Comparison of ENCODE assay signal across 2 cellular contexts in genomic region chr4:75696551-75696950, GRCh38.
TF ChIP-seq lines count a peak whose summit lies in the region.

No MANE protein-coding gene starts in this region.

TF ChIP-seq in GM23338, 12 proteins besides CTCF, POLR2A, EP300 and RAD21 (continued from another document):
- TF ChIP-seq, protein P1, sequence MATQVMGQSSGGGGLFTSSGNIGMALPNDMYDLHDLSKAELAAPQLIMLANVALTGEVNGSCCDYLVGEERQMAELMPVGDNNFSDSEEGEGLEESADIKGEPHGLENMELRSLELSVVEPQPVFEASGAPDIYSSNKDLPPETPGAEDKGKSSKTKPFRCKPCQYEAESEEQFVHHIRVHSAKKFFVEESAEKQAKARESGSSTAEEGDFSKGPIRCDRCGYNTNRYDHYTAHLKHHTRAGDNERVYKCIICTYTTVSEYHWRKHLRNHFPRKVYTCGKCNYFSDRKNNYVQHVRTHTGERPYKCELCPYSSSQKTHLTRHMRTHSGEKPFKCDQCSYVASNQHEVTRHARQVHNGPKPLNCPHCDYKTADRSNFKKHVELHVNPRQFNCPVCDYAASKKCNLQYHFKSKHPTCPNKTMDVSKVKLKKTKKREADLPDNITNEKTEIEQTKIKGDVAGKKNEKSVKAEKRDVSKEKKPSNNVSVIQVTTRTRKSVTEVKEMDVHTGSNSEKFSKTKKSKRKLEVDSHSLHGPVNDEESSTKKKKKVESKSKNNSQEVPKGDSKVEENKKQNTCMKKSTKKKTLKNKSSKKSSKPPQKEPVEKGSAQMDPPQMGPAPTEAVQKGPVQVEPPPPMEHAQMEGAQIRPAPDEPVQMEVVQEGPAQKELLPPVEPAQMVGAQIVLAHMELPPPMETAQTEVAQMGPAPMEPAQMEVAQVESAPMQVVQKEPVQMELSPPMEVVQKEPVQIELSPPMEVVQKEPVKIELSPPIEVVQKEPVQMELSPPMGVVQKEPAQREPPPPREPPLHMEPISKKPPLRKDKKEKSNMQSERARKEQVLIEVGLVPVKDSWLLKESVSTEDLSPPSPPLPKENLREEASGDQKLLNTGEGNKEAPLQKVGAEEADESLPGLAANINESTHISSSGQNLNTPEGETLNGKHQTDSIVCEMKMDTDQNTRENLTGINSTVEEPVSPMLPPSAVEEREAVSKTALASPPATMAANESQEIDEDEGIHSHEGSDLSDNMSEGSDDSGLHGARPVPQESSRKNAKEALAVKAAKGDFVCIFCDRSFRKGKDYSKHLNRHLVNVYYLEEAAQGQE (IDR thresholded peaks at IDR 0.05; ENCODE audit: unreplicated experiment) = no peak
- TF ChIP-seq EZH2 (IDR thresholded peaks at IDR 0.05; ENCODE audit: low read depth, unreplicated experiment) = no peak
- TF ChIP-seq STAT1 (IDR thresholded peaks at IDR 0.05; ENCODE audit: unreplicated experiment) = no peak
- no peak for TF ChIP-seq ETS1 (IDR thresholded peaks at IDR 0.05)
- no peak for TF ChIP-seq ZNF114 (CRISPR knock-in tag; IDR thresholded peaks at IDR 0.05)
- TF ChIP-seq NANOG (IDR thresholded peaks at IDR 0.05; ENCODE audit: borderline replicate concordance) = no peak
- TF ChIP-seq ZNF462 (CRISPR knock-in tag; IDR thresholded peaks at IDR 0.05) = no peak
- TF ChIP-seq CREB1 (CRISPR knock-in tag; IDR thresholded peaks at IDR 0.05; ENCODE audit: low read depth) = no peak
- no peak for TF ChIP-seq EZH2phosphoT487 (IDR thresholded peaks at IDR 0.05; ENCODE audit: unreplicated experiment)
- TF ChIP-seq ZNF331 (CRISPR knock-in tag; IDR thresholded peaks at IDR 0.05; ENCODE audit: low read depth) = no peak
- TF ChIP-seq JUNB (IDR thresholded peaks at IDR 0.05; ENCODE audit: unreplicated experiment) = no peak
TF ChIP-seq in GM23338: peak in this region for 0.

TF ChIP-seq in WTC11, 78 proteins besides CTCF, POLR2A, EP300 and RAD21 (continued from another document):
- TF ChIP-seq TEAD4 (CRISPR knock-in tag; IDR thresholded peaks at IDR 0.05) (no peak), HMGXB4 (CRISPR knock-in tag; IDR thresholded peaks at IDR 0.05) (no peak), SMAD3 (CRISPR knock-in tag; IDR thresholded peaks at IDR 0.05; ENCODE audit: borderline replicate concordance) (no peak), USF1 (CRISPR knock-in tag; IDR thresholded peaks at IDR 0.05) (no peak), AR (CRISPR knock-in tag; IDR thresholded peaks at IDR 0.05) (no peak), ZNF219 (CRISPR knock-in tag; IDR thresholded peaks at IDR 0.05; ENCODE audit: borderline replicate concordance) (no peak), OVOL2 (CRISPR knock-in tag; IDR thresholded peaks at IDR 0.05; ENCODE audit: borderline replicate concordance) (no peak), ESRRA (CRISPR knock-in tag; IDR thresholded peaks at IDR 0.05; ENCODE audit: borderline replicate concordance) (no peak), TCF7 (CRISPR knock-in tag; IDR thresholded peaks at IDR 0.05; ENCODE audit: low read depth) (no peak), SOX15 (CRISPR knock-in tag; IDR thresholded peaks at IDR 0.05) (no peak)
- TF ChIP-seq, protein P2, sequence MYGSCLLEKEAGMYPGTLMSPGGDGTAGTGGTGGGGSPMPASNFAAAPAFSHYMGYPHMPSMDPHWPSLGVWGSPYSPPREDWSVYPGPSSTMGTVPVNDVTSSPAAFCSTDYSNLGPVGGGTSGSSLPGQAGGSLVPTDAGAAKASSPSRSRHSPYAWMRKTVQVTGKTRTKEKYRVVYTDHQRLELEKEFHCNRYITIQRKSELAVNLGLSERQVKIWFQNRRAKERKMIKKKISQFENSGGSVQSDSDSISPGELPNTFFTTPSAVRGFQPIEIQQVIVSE (CRISPR knock-in tag; IDR thresholded peaks at IDR 0.05; ENCODE audit: borderline replicate concordance) = no peak
- TF ChIP-seq, protein P3, sequence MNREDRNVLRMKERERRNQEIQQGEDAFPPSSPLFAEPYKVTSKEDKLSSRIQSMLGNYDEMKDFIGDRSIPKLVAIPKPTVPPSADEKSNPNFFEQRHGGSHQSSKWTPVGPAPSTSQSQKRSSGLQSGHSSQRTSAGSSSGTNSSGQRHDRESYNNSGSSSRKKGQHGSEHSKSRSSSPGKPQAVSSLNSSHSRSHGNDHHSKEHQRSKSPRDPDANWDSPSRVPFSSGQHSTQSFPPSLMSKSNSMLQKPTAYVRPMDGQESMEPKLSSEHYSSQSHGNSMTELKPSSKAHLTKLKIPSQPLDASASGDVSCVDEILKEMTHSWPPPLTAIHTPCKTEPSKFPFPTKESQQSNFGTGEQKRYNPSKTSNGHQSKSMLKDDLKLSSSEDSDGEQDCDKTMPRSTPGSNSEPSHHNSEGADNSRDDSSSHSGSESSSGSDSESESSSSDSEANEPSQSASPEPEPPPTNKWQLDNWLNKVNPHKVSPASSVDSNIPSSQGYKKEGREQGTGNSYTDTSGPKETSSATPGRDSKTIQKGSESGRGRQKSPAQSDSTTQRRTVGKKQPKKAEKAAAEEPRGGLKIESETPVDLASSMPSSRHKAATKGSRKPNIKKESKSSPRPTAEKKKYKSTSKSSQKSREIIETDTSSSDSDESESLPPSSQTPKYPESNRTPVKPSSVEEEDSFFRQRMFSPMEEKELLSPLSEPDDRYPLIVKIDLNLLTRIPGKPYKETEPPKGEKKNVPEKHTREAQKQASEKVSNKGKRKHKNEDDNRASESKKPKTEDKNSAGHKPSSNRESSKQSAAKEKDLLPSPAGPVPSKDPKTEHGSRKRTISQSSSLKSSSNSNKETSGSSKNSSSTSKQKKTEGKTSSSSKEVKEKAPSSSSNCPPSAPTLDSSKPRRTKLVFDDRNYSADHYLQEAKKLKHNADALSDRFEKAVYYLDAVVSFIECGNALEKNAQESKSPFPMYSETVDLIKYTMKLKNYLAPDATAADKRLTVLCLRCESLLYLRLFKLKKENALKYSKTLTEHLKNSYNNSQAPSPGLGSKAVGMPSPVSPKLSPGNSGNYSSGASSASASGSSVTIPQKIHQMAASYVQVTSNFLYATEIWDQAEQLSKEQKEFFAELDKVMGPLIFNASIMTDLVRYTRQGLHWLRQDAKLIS (CRISPR knock-in tag; IDR thresholded peaks at IDR 0.05; ENCODE audit: borderline replicate concordance) = no peak
